ENCODE assay signal across 14 cellular contexts in genomic region chr6:169881398-169881797, GRCh38.
DNase-seq lines count a peak whose midpoint lies in the region; ATAC-seq, FAIRE-seq and TF ChIP-seq lines count a peak whose summit lies in the region.
"Had no signal": no experiment of that assay in that cellular context is flagged by ENCODE, and none has a peak within 500 bp of the region (broad histone marks: within the 10 kb centered on the region; RNA-seq: fewer than 3 reads in every experiment).

No MANE protein-coding gene starts in this region.

- TF ChIP-seq POLR2A in HepG2 (IDR thresholded peaks at IDR 0.05; ENCODE audit: insufficient read depth in 1 of 2, low read depth in 2 of 2, low read length in 2 of 2) (no peak), right lobe of liver (IDR thresholded peaks at IDR 0.05) (no peak), spleen (IDR thresholded peaks at IDR 0.05) (no peak)

- H3K9me3 ChIP-seq in SK-N-SH (no peaks in the 10 kb centered on the region), HepG2 (ENCODE audit: low read length) (no peaks in the 10 kb centered on the region), right lobe of liver (no peaks in the 10 kb centered on the region), spleen (peaks cover 0 to 5% (median 0%) of the 10 kb centered on the region in 8 donors)
- H3K9me3 ChIP-seq: Caco-2 had no signal

- CTCF ChIA-PET in SK-N-SH (lab: Yijun Ruan, JAX) (interaction anchor here (0.8 to 1.4 kb wide), 2 partner anchors 9 to 50 kb away, joined by 4 to 6 read pairs; no protein-coding TSS in a partner anchor), HepG2 (lab: Yijun Ruan, JAX; ENCODE audit: low intra/inter-chr PET ratio, low total read pairs) (no interaction called here), T-cell (lab: Charles Lee) (interaction anchor here in 1 of 2 donors (0.7 kb wide), 1 partner anchor 382 kb away, joined by 4 read pairs; no protein-coding TSS in a partner anchor)

- H3K36me3 Mint-ChIP-seq in T-cell = no peaks in the 10 kb centered on the region
- H3K36me3 Mint-ChIP-seq: CD8-positive, alpha-beta memory T cell had no signal

- no peak overlapping the region for H3K27ac Mint-ChIP-seq in T-cell
- H3K27ac Mint-ChIP-seq: CD8-positive, alpha-beta memory T cell; HFFc6 had no signal

- H3K4me2 ChIP-seq in SK-N-SH (no peak overlapping the region), HepG2 (ENCODE audit: low read depth, low read length) (no peak overlapping the region)

- peaks cover 46 to 48% of the 10 kb centered on the region in 2 donors for H3K27me3 Mint-ChIP-seq in T-cell

- H2AFZ ChIP-seq in SK-N-SH (ENCODE audit: low read depth) = no peak overlapping the region
- H2AFZ ChIP-seq in HepG2 (ENCODE audit: low read length) = no peak overlapping the region

- H3K4me3 ChIP-seq in SK-N-SH (ENCODE audit: low read depth in 2 of 2, low read length in 1 of 2) (no peak overlapping the region), HepG2 (replicated peaks in 1 of 3; ENCODE audit: insufficient read depth in 1 of 3, low read depth in 2 of 3, low read length in 3 of 3) (no peak overlapping the region), right lobe of liver (no peak overlapping the region), spleen (no peak overlapping the region)

- H3K27ac ChIP-seq in SK-N-SH (ENCODE audit: low read depth in 2 of 2, low read length in 1 of 2) (no peak overlapping the region), HepG2 (ENCODE audit: extremely low read length, insufficient read depth, low read length) (no peak overlapping the region), right lobe of liver (no peak overlapping the region), spleen (no peak overlapping the region)
- H3K27ac ChIP-seq: 22Rv1 had no signal

- intact Hi-C loops in HepG2 (cut with micrococcal nuclease; ENCODE audit: unreplicated experiment) (no loop called here), right lobe of liver (cut with DNase I) (no loop called here), spleen (cut with DNase I; ENCODE audit: low total_unique reads) (no loop called here)

- no peak overlapping the region for H3K9ac ChIP-seq in SK-N-SH
- H3K9ac ChIP-seq in HepG2 (ENCODE audit: insufficient read depth, low read depth, low read length) = no peak overlapping the region

- no peaks in the 10 kb centered on the region for H3K9me2 ChIP-seq in SK-N-SH

- FAIRE-seq in HepG2 (lab: Jason Lieb, UNC) = no peak
- FAIRE-seq: HTR-8/SVneo had no signal

- H3K27me3 ChIP-seq in SK-N-SH (ENCODE audit: insufficient read depth) (no peaks in the 10 kb centered on the region), HepG2 (ENCODE audit: control insufficient read depth in 1 of 2, insufficient read depth in 2 of 2, low read length in 2 of 2) (peaks cover 2 to 45% of the 10 kb centered on the region in 2 experiments; a peak in 4 of 5 replicates), right lobe of liver (no peaks in the 10 kb centered on the region), spleen (replicated peaks in 1 of 7) (peaks cover 0 to 48% (median 10%) of the 10 kb centered on the region in 7 donors)

- TF ChIP-seq CTCF in SK-N-SH (IDR thresholded peaks at IDR 0.05) (no peak), HepG2 (CRISPR knock-in tag; IDR thresholded peaks at IDR 0.05) (no peak), right lobe of liver (IDR thresholded peaks at IDR 0.05) (no peak), spleen (IDR thresholded peaks at IDR 0.05 in 8 of 11, conservative IDR thresholded peaks at IDR 0.05 in 3 of 11) (no peak)

- TF ChIP-seq RAD21 in SK-N-SH (IDR thresholded peaks at IDR 0.05; ENCODE audit: low read length) (no peak), HepG2 (CRISPR knock-in tag; IDR thresholded peaks at IDR 0.05) (no peak)

- H3K4me3 Mint-ChIP-seq in T-cell = no peak overlapping the region
- H3K4me3 Mint-ChIP-seq: CD8-positive, alpha-beta memory T cell; HFFc6 had no signal

- 58% methylated on average over 10 of the region's 10 CpGs for WGBS in SK-N-SH (ENCODE audit: low lambda C conversion rate)
- 20% methylated on average over 10 of the region's 10 CpGs for WGBS in HepG2 (ENCODE audit: low lambda C conversion rate)
- 72% methylated on average over 7 of the region's 10 CpGs for WGBS in right lobe of liver (ENCODE audit: insufficient coverage, low coverage, low lambda C conversion rate, missing lambda C conversion rate)
- 80 to 90% (median 87%) methylated on average over 10 of the region's 10 CpGs for WGBS in spleen, 5 donors

- H4K20me1 ChIP-seq in SK-N-SH (ENCODE audit: insufficient read depth) = no peaks in the 10 kb centered on the region
- no peaks in the 10 kb centered on the region; the same call in 1 of the 2 replicates for H4K20me1 ChIP-seq in HepG2 (ENCODE audit: insufficient read depth, low read length)

- no peaks in the 10 kb centered on the region for H3K4me1 ChIP-seq in SK-N-SH (ENCODE audit: control insufficient read depth in 1 of 2, insufficient read depth in 2 of 2, low read depth in 1 of 2, low read length in 1 of 2)
- H3K4me1 ChIP-seq in HepG2 (ENCODE audit: insufficient read depth, low read length) = no peaks in the 10 kb centered on the region
- H3K4me1 ChIP-seq in right lobe of liver = no peaks in the 10 kb centered on the region
- H3K4me1 ChIP-seq in spleen = no peaks in the 10 kb centered on the region
- H3K4me1 ChIP-seq: Caco-2 had no signal

- DNase-seq in SK-N-SH (peak; percentile 0), HepG2 (ENCODE audit: low spot score) (no peak), right lobe of liver (no peak), spleen (peak; percentile 35), T-cell (no peak)
- DNase-seq: Caco-2; CD8-positive, alpha-beta memory T cell; GF-D8; HCEC 1CT; HFFc6 had no signal

- in situ Hi-C loops in HepG2 (cut with HindIII; ENCODE audit: extremely low pct_ligation_motif_present, low pct_unique_long_range_greater_than_20kb) = loop anchor here (5.0 kb wide), 1 partner anchor 89 kb away; no protein-coding TSS in a partner anchor

- H3K9me3 Mint-ChIP-seq in T-cell = peaks cover 0 to 5% (median 0%) of the 10 kb centered on the region in 3 donors

- H3F3A ChIP-seq in SK-N-SH (replicated peaks; ENCODE audit: insufficient read depth) = no peaks in the 10 kb centered on the region

- no peak for TF ChIP-seq EP300 in SK-N-SH (IDR thresholded peaks at IDR 0.05; ENCODE audit: borderline replicate concordance in 1 of 2, low read depth in 1 of 2, low read length in 1 of 2)
- no peak for TF ChIP-seq EP300 in HepG2 (IDR thresholded peaks at IDR 0.05; ENCODE audit: low read depth in 2 of 2, low read length in 2 of 2)
- no peak for TF ChIP-seq EP300 in HepG2 (CRISPR knock-in tag; IDR thresholded peaks at IDR 0.05; ENCODE audit: borderline replicate concordance)

- H3K79me2 ChIP-seq in SK-N-SH (ENCODE audit: insufficient read depth) = no peaks in the 10 kb centered on the region
- no peaks in the 10 kb centered on the region for H3K79me2 ChIP-seq in HepG2 (ENCODE audit: insufficient read depth, low read length)

- ATAC-seq in SK-N-SH treated with all-trans-retinoic acid at 6 μM for 48 hours (no peak), HepG2 (no peak), right lobe of liver (no peak), T-cell (replicated peaks in 1 of 4) (no peak), GM21619 (IDR thresholded peaks at IDR 0.05; ENCODE audit: unreplicated experiment) (no peak)

- POLR2A ChIA-PET in SK-N-SH (lab: Yijun Ruan, JAX) (no interaction called here), HepG2 (lab: Yijun Ruan, JAX) (no interaction called here), T-cell (lab: Charles Lee) (no interaction called here)

- no peaks in the 10 kb centered on the region for H3K4me1 Mint-ChIP-seq in T-cell

- H3K36me3 ChIP-seq in SK-N-SH (replicated peaks in 1 of 2; ENCODE audit: control insufficient read depth in 1 of 2, insufficient read depth in 2 of 2, low read length in 1 of 2) (no peaks in the 10 kb centered on the region), HepG2 (replicated peaks in 1 of 2; ENCODE audit: control insufficient read depth in 1 of 2, insufficient read depth in 2 of 2, low read length in 2 of 2) (no peaks in the 10 kb centered on the region), right lobe of liver (no peaks in the 10 kb centered on the region), spleen (no peaks in the 10 kb centered on the region)

- no TSS peak for BruUV-seq in HepG2 (replicated peaks; lab: Mats Ljungman, UMichigan)

TF ChIP-seq in SK-N-SH treated with all-trans-retinoic acid at 6 μM for 48 hours, 23 proteins besides CTCF, POLR2A, EP300 and RAD21 (continues in another document):
- TF ChIP-seq CSDC2 (CRISPR knock-in tag; IDR thresholded peaks at IDR 0.05) (no peak), POU6F1 (CRISPR knock-in tag; IDR thresholded peaks at IDR 0.05; ENCODE audit: borderline replicate concordance, low read depth) (no peak)

TF ChIP-seq in HepG2, 621 proteins besides CTCF, POLR2A, EP300 and RAD21 (continues in another document):
- TF ChIP-seq SIX4 (CRISPR knock-in tag; IDR thresholded peaks at IDR 0.05) (no peak), MXD4 (CRISPR knock-in tag; IDR thresholded peaks at IDR 0.05) (no peak), RNF219 (CRISPR knock-in tag; IDR thresholded peaks at IDR 0.05) (no peak), E2F2 (CRISPR knock-in tag; IDR thresholded peaks at IDR 0.05; ENCODE audit: borderline replicate concordance) (no peak), FOSL2 (CRISPR knock-in tag; IDR thresholded peaks at IDR 0.05) (no peak), NRL (CRISPR knock-in tag; IDR thresholded peaks at IDR 0.05; ENCODE audit: borderline replicate concordance) (no peak)

Comparison
In these comparisons a context has a peak if more than half of its experiments do, and no peak if none do; other contexts are left out.
1. DNase-seq: peak in SK-N-SH (single experiment) and spleen (single experiment); none in HepG2 (single experiment), right lobe of liver (0 of 3) and T-cell (0 of 34).